Comparison of ENCODE assay signal across 17 cellular contexts in the genomic region with DNA sequence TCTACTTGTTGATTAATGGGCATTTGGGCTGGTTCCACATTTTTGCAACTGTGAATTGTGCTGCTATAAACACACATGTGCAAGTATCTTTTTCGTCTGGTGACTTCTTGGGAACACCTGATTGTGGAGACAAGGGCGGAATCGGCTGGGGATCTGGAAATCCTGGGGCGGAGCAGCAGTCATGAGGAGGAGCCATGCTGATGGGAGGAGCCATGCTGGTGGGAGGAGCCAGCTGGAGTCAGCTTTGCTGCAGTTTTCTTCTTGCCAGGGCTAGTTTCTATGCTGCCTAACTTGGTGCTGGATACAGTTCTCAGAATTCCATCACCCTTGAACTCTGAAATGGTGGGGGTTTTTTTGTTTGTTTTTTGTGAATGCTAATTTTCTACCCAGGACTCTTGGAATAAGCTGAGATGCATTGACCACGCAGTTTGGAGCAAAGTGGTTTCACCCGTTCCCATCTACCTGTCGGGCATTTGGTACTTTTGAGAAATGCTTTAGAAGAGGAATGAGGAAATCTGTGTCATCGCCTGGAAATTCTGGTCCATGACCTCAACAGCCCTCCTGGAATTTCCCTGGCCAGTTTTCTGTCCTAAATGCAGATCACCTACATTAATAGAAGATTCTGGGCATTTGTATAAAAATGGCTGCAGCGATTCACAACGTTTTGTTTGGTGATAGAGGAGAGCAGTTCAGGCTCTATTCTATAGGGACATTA.
"Had no signal": no experiment of that assay in that cellular context is flagged by ENCODE, and none has a peak within 500 bp of the region (broad histone marks: within the 10 kb centered on the region; RNA-seq: fewer than 3 reads in every experiment).

No MANE protein-coding gene starts in this region.

- H3K9me3 Mint-ChIP-seq: natural killer cell treated with Interleukin-12 subunit alpha and Interleukin-12 subunit beta and Interleukin-15 and Interleukin-18, amount 100 ng/mL, for 72 hours had no signal

- H3K27me3 Mint-ChIP-seq: central memory CD8-positive, alpha-beta T cell had no signal

- H3K4me1 Mint-ChIP-seq: central memory CD8-positive, alpha-beta T cell; stimulated activated naive B cell treated with anti-CD40 and anti-IgM and Interleukin-4, amounts not matched to agents 10 μg/mL and 1 μg/mL and 100 μg/mL, for 72 hours had no signal

- H3K9me3 ChIP-seq: lower lobe of right lung, thoracic aorta had no signal

- H3K4me3 ChIP-seq: coronary artery, esophagus muscularis mucosa, lower lobe of right lung, thoracic aorta had no signal

- DNase-seq: activated CD4-positive, alpha-beta T cell treated with anti-CD3 and anti-CD28 coated beads for 1 hour; activated effector memory CD4-positive, alpha-beta T cell treated with anti-CD3 and anti-CD28 coated beads, Interleukin-2, amount 50 U/mL, for 16 hours; activated naive CD4-positive, alpha-beta T cell treated with anti-CD3 and anti-CD28 coated beads, Interleukin-2, amount 50 U/mL, for 16 hours; activated T-cell treated with anti-CD3 and anti-CD28 coated beads, Interleukin-2, amount 50 U/mL, for 72 hours; aorta; effector CD4-positive, alpha-beta T cell; islet precursor cell; lower lobe of right lung; nucleus accumbens; stimulated activated naive B cell treated with anti-CD40 and anti-IgM and Interleukin-4, amounts not matched to agents 10 μg/mL and 1 μg/mL and 100 μg/mL, for 72 hours had no signal

- H3K4me1 ChIP-seq: esophagus muscularis mucosa, lower lobe of right lung had no signal

- H3K4me3 Mint-ChIP-seq: activated T-cell treated with anti-CD3 and anti-CD28 coated beads, Interleukin-2, amount 50 U/mL, for 72 hours; central memory CD8-positive, alpha-beta T cell; natural killer cell treated with Interleukin-12 subunit alpha and Interleukin-12 subunit beta and Interleukin-15 and Interleukin-18, amount 100 ng/mL, for 72 hours; stimulated activated naive B cell treated with anti-CD40 and anti-IgM and Interleukin-4, amounts not matched to agents 10 μg/mL and 1 μg/mL and 100 μg/mL, for 72 hours had no signal

- H3K27ac ChIP-seq: coronary artery, esophagus muscularis mucosa, lower lobe of right lung, thoracic aorta, VCaP had no signal

- H3K36me3 Mint-ChIP-seq: natural killer cell treated with Interleukin-12 subunit alpha and Interleukin-12 subunit beta and Interleukin-15 and Interleukin-18, amount 100 ng/mL, for 72 hours; stimulated activated naive B cell treated with anti-CD40 and anti-IgM and Interleukin-4, amounts not matched to agents 10 μg/mL and 1 μg/mL and 100 μg/mL, for 72 hours had no signal

- ATAC-seq: activated T-cell treated with anti-CD3 and anti-CD28 coated beads, Interleukin-2, amount 50 U/mL, for 72 hours; lower lobe of right lung; natural killer cell treated with Interleukin-12 subunit alpha and Interleukin-12 subunit beta and Interleukin-15 and Interleukin-18, amount 100 ng/mL, for 72 hours; stimulated activated naive B cell treated with anti-CD40 and anti-IgM and Interleukin-4, amounts not matched to agents 10 μg/mL and 1 μg/mL and 100 μg/mL, for 72 hours had no signal

- H3K36me3 ChIP-seq: esophagus muscularis mucosa, lower lobe of right lung, thoracic aorta had no signal

- H3K27ac Mint-ChIP-seq: activated T-cell treated with anti-CD3 and anti-CD28 coated beads, Interleukin-2, amount 50 U/mL, for 72 hours; natural killer cell treated with Interleukin-12 subunit alpha and Interleukin-12 subunit beta and Interleukin-15 and Interleukin-18, amount 100 ng/mL, for 72 hours; progenitor cell of endocrine pancreas; stimulated activated naive B cell treated with anti-CD40 and anti-IgM and Interleukin-4, amounts not matched to agents 10 μg/mL and 1 μg/mL and 100 μg/mL, for 72 hours had no signal
